Comparison of ENCODE assay signal across 8 cellular contexts in the genomic region with DNA sequence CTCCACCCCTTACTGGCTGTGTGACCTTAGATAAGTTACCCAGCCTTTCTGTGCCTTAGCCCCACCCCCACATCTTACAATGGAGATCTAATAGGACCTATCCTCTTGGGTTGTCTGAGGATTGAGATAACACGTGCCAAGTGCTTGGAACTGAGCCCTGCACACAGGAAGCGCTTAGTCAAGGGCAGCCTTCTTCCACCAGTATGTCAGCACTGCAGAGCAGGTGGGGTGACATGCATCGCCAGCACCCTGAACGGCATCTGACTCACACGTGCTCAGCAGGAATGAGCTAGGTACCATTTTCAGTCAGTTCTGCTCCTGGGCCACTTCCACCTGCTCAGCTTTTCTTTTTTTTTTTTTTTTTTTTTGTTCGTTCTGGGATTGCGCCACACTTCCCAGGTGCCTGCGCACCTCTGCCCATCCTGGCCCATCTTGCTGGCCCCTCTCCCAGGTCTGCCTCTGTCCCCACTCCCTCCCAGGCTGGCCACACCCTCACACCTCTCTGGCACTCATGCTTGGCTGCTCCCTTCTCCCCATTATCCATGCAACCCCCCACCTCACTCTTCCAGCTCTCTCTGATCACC. TPM values are rescaled to one million over a fixed set of nuclear protein-coding genes. Genes with fewer than 3 reads are reported as not detected.
DNase-seq lines count a peak whose midpoint lies in the region; ATAC-seq and TF ChIP-seq lines count a peak whose summit lies in the region.

No MANE protein-coding gene starts in this region.

- peaks cover 12 to 47% (median 18%) of the 10 kb centered on the region in 4 donors for H3K36me3 ChIP-seq in esophagus muscularis mucosa

- H3K36me3 Mint-ChIP-seq in stimulated activated memory B cell treated with anti-CD40 and anti-IgM and Interleukin-4, amounts not matched to agents 10 μg/mL and 1 μg/mL and 100 μg/mL, for 72 hours, result peaks cover 48% of the 10 kb centered on the region

- no peak for TF ChIP-seq EP300 in esophagus muscularis mucosa (IDR thresholded peaks at IDR 0.05)

- ATAC-seq in GM19468 (IDR thresholded peaks at IDR 0.05; ENCODE audit: extremely low read depth, unreplicated experiment), result peak; percentile 25
- ATAC-seq in stimulated activated memory B cell treated with anti-CD40 and anti-IgM and Interleukin-4, amounts not matched to agents 10 μg/mL and 1 μg/mL and 100 μg/mL, for 72 hours, result peak; percentile 70

- no peak for TF ChIP-seq CTCF in cardiac fibroblast (IDR thresholded peaks at IDR 0.05; ENCODE audit: low read depth, low read length)
- no peak for TF ChIP-seq CTCF in esophagus muscularis mucosa (IDR thresholded peaks at IDR 0.05)

- peaks cover 3 to 21% (median 7%) of the 10 kb centered on the region in 4 donors for H3K4me1 ChIP-seq in esophagus muscularis mucosa

- peak; percentile 47 for DNase-seq in COLO668 (lab: John Stamatoyannopoulos, UW; ENCODE audit: unreplicated experiment)
- DNase-seq in NCI-H1105 (lab: John Stamatoyannopoulos, UW), result peak; percentile 11
- peak; percentile 58 to 71 for DNase-seq in cardiac fibroblast (ENCODE audit: low read depth in 2 of 2)
- DNase-seq in esophagus muscularis mucosa (ENCODE audit: extremely low spot score), result no peak
- DNase-seq in AG20443 (ENCODE audit: low spot score), result no peak
- no peak for DNase-seq in GM19240 (ENCODE audit: insufficient read length, low spot score)

- intact Hi-C loops in esophagus muscularis mucosa (cut with DNase I), result no loop called here

- H3K27me3 Mint-ChIP-seq in stimulated activated memory B cell treated with anti-CD40 and anti-IgM and Interleukin-4, amounts not matched to agents 10 μg/mL and 1 μg/mL and 100 μg/mL, for 72 hours, result no peaks in the 10 kb centered on the region

- WGBS in esophagus muscularis mucosa, result 69% methylated on average over 8 of the region's 8 CpGs

- H3K4me1 Mint-ChIP-seq in stimulated activated memory B cell treated with anti-CD40 and anti-IgM and Interleukin-4, amounts not matched to agents 10 μg/mL and 1 μg/mL and 100 μg/mL, for 72 hours, result peaks cover 8% of the 10 kb centered on the region

- H3K9me3 ChIP-seq in esophagus muscularis mucosa, result no peaks in the 10 kb centered on the region

- no peak overlapping the region for H3K4me3 ChIP-seq in cardiac fibroblast (replicated peaks in 1 of 2; ENCODE audit: low read depth in 2 of 2, low read length in 2 of 2)
- H3K4me3 ChIP-seq in esophagus muscularis mucosa, result no peak overlapping the region

- no peak overlapping the region for H3K27ac Mint-ChIP-seq in stimulated activated memory B cell treated with anti-CD40 and anti-IgM and Interleukin-4, amounts not matched to agents 10 μg/mL and 1 μg/mL and 100 μg/mL, for 72 hours

- H3K9me3 Mint-ChIP-seq in stimulated activated memory B cell treated with anti-CD40 and anti-IgM and Interleukin-4, amounts not matched to agents 10 μg/mL and 1 μg/mL and 100 μg/mL, for 72 hours, result no peaks in the 10 kb centered on the region

- TF ChIP-seq POLR2A in esophagus muscularis mucosa (IDR thresholded peaks at IDR 0.05; ENCODE audit: low read depth), result no peak

- no peak overlapping the region for H3K4me3 Mint-ChIP-seq in stimulated activated memory B cell treated with anti-CD40 and anti-IgM and Interleukin-4, amounts not matched to agents 10 μg/mL and 1 μg/mL and 100 μg/mL, for 72 hours

- H3K27me3 ChIP-seq in esophagus muscularis mucosa, result no peaks in the 10 kb centered on the region

- H3K27ac ChIP-seq in esophagus muscularis mucosa (replicated peaks in 1 of 4), result no peak overlapping the region

RNA-seq across cellular contexts. Expression of gene LGMN, which starts 19.6 kb away (rescaled TPM):
- 100 to 1,000 TPM in 1 of 4 donors, 10 to 100 TPM in 3; 64.2 to 110 (median 71.5) TPM for total RNA-seq in esophagus muscularis mucosa

Comparison
In these comparisons a context has a peak if more than half of its experiments do, and no peak if none do; other contexts are left out.
1. DNase-seq: peak in COLO668 (single experiment), NCI-H1105 (single experiment) and cardiac fibroblast (2 of 2); none in esophagus muscularis mucosa (single experiment), AG20443 (single experiment) and GM19240 (single experiment).